27 cellular contexts compared by ENCODE assay signal in the genomic region with DNA sequence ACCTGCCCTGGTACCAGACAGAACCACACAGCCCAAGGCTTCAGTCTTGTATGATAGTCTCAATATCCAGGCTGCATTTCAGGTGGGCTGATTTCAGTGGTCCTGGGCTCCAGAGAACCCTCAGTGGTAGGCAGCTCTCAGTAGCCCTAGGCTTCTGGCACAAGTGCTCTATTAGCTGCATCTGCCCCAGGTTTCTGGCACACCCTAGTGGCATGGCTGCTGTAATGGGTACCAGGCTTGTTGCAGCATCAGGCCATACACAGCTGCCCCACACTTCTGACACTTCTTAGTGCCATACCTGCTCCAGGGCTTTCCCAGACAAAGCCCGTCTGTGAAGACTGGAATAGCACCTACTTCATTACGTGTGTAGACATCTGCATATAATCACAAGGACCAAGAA.
DNase-seq lines count a peak whose midpoint lies in the region; ATAC-seq, FAIRE-seq and TF ChIP-seq lines count a peak whose summit lies in the region.
"Had no signal": no experiment of that assay in that cellular context is flagged by ENCODE, and none has a peak within 500 bp of the region (broad histone marks: within the 10 kb centered on the region; RNA-seq: fewer than 3 reads in every experiment).

No MANE protein-coding gene starts in this region.

- H3F3A ChIP-seq in smooth muscle cell (ENCODE audit: low read depth): no peaks in the 10 kb centered on the region

- in situ Hi-C loops in SK-MEL-5 (cut with HindIII; ENCODE audit: low pct_unique_long_range_greater_than_20kb, low sequenced_read_pairs): no loop called here

- H3K4me2 ChIP-seq in smooth muscle cell: no peak overlapping the region

- intact Hi-C loops in kidney (cut with DNase I): no loop called here

- TF ChIP-seq POLR2A in gastroesophageal sphincter (IDR thresholded peaks at IDR 0.05): no peak

- H3K9ac ChIP-seq in kidney (ENCODE audit: low read length in 2 of 2): no peak overlapping the region
- H3K9ac ChIP-seq in smooth muscle cell (ENCODE audit: low read depth): no peak overlapping the region

- no peak for FAIRE-seq in kidney (lab: Jason Lieb, UNC)
- FAIRE-seq: A204.1, astrocyte, frontal cortex had no signal

- H3K9me3 ChIP-seq in BE2C (no peaks in the 10 kb centered on the region), kidney (ENCODE audit: control insufficient read depth in 1 of 2, low read length in 2 of 2) (no peaks in the 10 kb centered on the region), smooth muscle cell (replicated peaks; ENCODE audit: low read depth) (no peaks in the 10 kb centered on the region), gastroesophageal sphincter (no peaks in the 10 kb centered on the region)
- H3K9me3 ChIP-seq: neutrophil had no signal

- TF ChIP-seq EP300 in gastroesophageal sphincter (IDR thresholded peaks at IDR 0.05): no peak

- no peak for DNase-seq in BE2C
- DNase-seq in SK-MEL-5 (ENCODE audit: low read depth, low spot score): peak; percentile 44
- DNase-seq in kidney: no peak
- no peak for DNase-seq in smooth muscle cell (lab: John Stamatoyannopoulos, UW; ENCODE audit: unreplicated experiment)
- no peak for DNase-seq in stimulated activated naive CD4-positive, alpha-beta T cell (lab: John Stamatoyannopoulos, UW)
- DNase-seq in activated CD4-positive, CD25-positive, alpha-beta regulatory T cell treated with anti-CD3 and anti-CD28 coated beads, Interleukin-2, amount 50 U/mL, for 72 hours: no peak
- DNase-seq: activated CD4-positive, alpha-beta T cell treated with anti-CD3 and anti-CD28 coated beads, Interleukin-2, amount 50 U/mL, for 1 hour; activated gamma-delta T cell treated with Interleukin-2 at 50 U/mL for 16 hours; activated T-cell treated with anti-CD3 and anti-CD28 coated beads, Interleukin-2, amount 50 U/mL, for 4 hours; cortex of kidney; DMS79 treated with DMSO at 0.1 percent for 48 hours; GOT3; left ventricle myocardium inferior; NCI-H1105 treated with DMSO at 0.1 percent for 48 hours; NCI-H2029; NCI-H526; stimulated activated CD4-positive, alpha-beta T cell treated with anti-CD3 and anti-CD28 coated beads, Interleukin-4, amount 100 ng/mL, for 4 hours; stimulated activated naive B cell treated with anti-CD40 and anti-IgM and Interleukin-4, amounts not matched to agents 10 μg/mL and 1 μg/mL and 100 μg/mL, for 72 hours; T-helper 2 cell had no signal

- H2AFZ ChIP-seq in smooth muscle cell (ENCODE audit: low read depth): no peak overlapping the region

- ATAC-seq in GM18867 (IDR thresholded peaks at IDR 0.05; ENCODE audit: unreplicated experiment): peak; percentile 50
- no peak for ATAC-seq in gastroesophageal sphincter
- ATAC-seq: activated T-cell treated with anti-CD3 and anti-CD28 coated beads, Interleukin-2, amount 50 U/mL, for 4 hours; sciatic nerve had no signal

- H3K36me3 ChIP-seq in BE2C (no peaks in the 10 kb centered on the region), kidney (ENCODE audit: control insufficient read depth in 1 of 2, insufficient read depth in 2 of 2, low read length in 2 of 2) (no peaks in the 10 kb centered on the region), smooth muscle cell (ENCODE audit: low read depth) (no peaks in the 10 kb centered on the region), gastroesophageal sphincter (no peaks in the 10 kb centered on the region)
- H3K36me3 ChIP-seq: left ventricle myocardium inferior, neutrophil had no signal

- H3K4me3 ChIP-seq in BE2C (ENCODE audit: low read depth, low read length) (no peak overlapping the region), kidney (ENCODE audit: low read length in 2 of 2) (no peak overlapping the region), smooth muscle cell (no peak overlapping the region), gastroesophageal sphincter (no peak overlapping the region)
- H3K4me3 ChIP-seq: left ventricle myocardium inferior had no signal

- WGBS in smooth muscle cell (ENCODE audit: low lambda C conversion rate): 90% methylated on average over 2 of the region's 2 CpGs
- 83% methylated on average over 1 of the region's 2 CpGs; no CpG with 5 or more reads in 1 of the 2 donors for WGBS in gastroesophageal sphincter (ENCODE audit: low coverage in 1 of 2), 2 donors

- H3K79me2 ChIP-seq in smooth muscle cell (ENCODE audit: low read depth): no peaks in the 10 kb centered on the region

- H3K4me1 ChIP-seq in BE2C: no peaks in the 10 kb centered on the region
- H3K4me1 ChIP-seq in kidney (ENCODE audit: control insufficient read depth in 1 of 2, insufficient read depth in 1 of 2, low read depth in 1 of 2, low read length in 2 of 2): no peaks in the 10 kb centered on the region
- H3K4me1 ChIP-seq in smooth muscle cell (ENCODE audit: low read depth): no peaks in the 10 kb centered on the region
- H3K4me1 ChIP-seq in gastroesophageal sphincter: no peaks in the 10 kb centered on the region
- H3K4me1 ChIP-seq: left ventricle myocardium inferior had no signal

- H3K27me3 ChIP-seq in BE2C (no peaks in the 10 kb centered on the region), smooth muscle cell (ENCODE audit: low read depth) (no peaks in the 10 kb centered on the region), gastroesophageal sphincter (no peaks in the 10 kb centered on the region)
- H3K27me3 ChIP-seq: neutrophil had no signal

- H3K27ac ChIP-seq in kidney (ENCODE audit: low read depth in 2 of 2, low read length in 2 of 2) (no peak overlapping the region), smooth muscle cell (ENCODE audit: low read depth) (no peak overlapping the region), gastroesophageal sphincter (no peak overlapping the region)
- H3K27ac ChIP-seq: left ventricle myocardium inferior, neutrophil, VCaP had no signal

- H4K20me1 ChIP-seq in smooth muscle cell (ENCODE audit: low read depth): no peaks in the 10 kb centered on the region

- peak; percentile 21; the same call in 1 of the 2 replicates for TF ChIP-seq CTCF in BE2C (IDR thresholded peaks at IDR 0.05; ENCODE audit: low read depth, low read length)
- peak; percentile 3 for TF ChIP-seq CTCF in kidney (IDR thresholded peaks at IDR 0.05; ENCODE audit: borderline replicate concordance, extremely low read depth, insufficient read depth)
- no peak for TF ChIP-seq CTCF in smooth muscle cell (IDR thresholded peaks at IDR 0.05; ENCODE audit: borderline replicate concordance, insufficient read depth, poor library complexity, severe bottlenecking)
- TF ChIP-seq CTCF in gastroesophageal sphincter (IDR thresholded peaks at IDR 0.05): no peak

Comparison
In these comparisons a context has a peak if more than half of its experiments do, and no peak if none do; other contexts are left out.
1. CTCF ChIP-seq: peak in BE2C (single experiment) and kidney (single experiment); none in smooth muscle cell (single experiment) and gastroesophageal sphincter (0 of 4).